Comparison of ENCODE assay signal across 10 cellular contexts in the genomic region with DNA sequence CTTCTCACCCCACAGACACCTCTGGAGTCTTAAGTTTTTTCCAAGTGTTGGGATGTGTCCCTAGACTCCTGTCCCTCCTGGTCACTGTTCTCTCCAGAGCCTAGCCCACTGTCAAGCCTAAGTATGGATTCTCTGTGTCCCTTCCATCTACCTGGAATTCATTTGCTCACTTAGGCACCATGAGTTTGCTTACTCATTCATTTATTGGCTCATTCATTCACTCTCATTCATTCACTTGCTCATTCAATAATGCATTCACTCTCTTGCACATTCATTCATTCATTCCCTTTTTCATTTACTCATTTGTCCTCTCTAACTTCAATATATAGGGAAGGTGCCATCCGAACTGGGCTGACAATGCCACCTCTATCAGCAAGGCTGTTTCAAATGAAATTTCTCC. TPM values are rescaled to one million over a fixed set of nuclear protein-coding genes. Genes with fewer than 3 reads are reported as not detected.
DNase-seq lines count a peak whose midpoint lies in the region; ATAC-seq, FAIRE-seq and TF ChIP-seq lines count a peak whose summit lies in the region.
"Had no signal": no experiment of that assay in that cellular context is flagged by ENCODE, and none has a peak within 500 bp of the region (broad histone marks: within the 10 kb centered on the region; RNA-seq: fewer than 3 reads in every experiment).

No MANE protein-coding gene starts in this region.

- H3K36me3 ChIP-seq in duodenal mucosa (ENCODE audit: control insufficient read depth in 1 of 2, insufficient read depth in 2 of 2, low read length in 2 of 2), result peaks cover 16 to 17% of the 10 kb centered on the region in 2 donors

- H3K27ac Mint-ChIP-seq in osteocyte (ENCODE audit: unreplicated experiment), result peak overlapping the region; percentile 95

- FAIRE-seq in RCC 7860 (lab: Jason Lieb, UNC), result no peak
- FAIRE-seq: H54 had no signal

- no peaks in the 10 kb centered on the region for H3K9me3 Mint-ChIP-seq in osteocyte (ENCODE audit: unreplicated experiment)

- no peaks in the 10 kb centered on the region for H3K27me3 ChIP-seq in duodenal mucosa (ENCODE audit: control insufficient read depth in 1 of 2, insufficient read depth in 2 of 2, low read length in 2 of 2)
- H3K27me3 ChIP-seq: heart right ventricle had no signal

- peak overlapping the region; percentile 11 for H3K27ac ChIP-seq in duodenal mucosa (ENCODE audit: low read depth, low read length)
- no peak overlapping the region for H3K27ac ChIP-seq in caudate nucleus (ENCODE audit: low read depth, low read length)

- peak overlapping the region; percentile 90 for H3K4me3 Mint-ChIP-seq in osteocyte (ENCODE audit: unreplicated experiment)
- H3K4me3 Mint-ChIP-seq: CD14-positive monocyte had no signal

- TF ChIP-seq CTCF in osteocyte (IDR thresholded peaks at IDR 0.05), result no peak

- peak overlapping the region; percentile 88 to 100 for H3K9ac ChIP-seq in duodenal mucosa (ENCODE audit: low read depth in 1 of 2, low read length in 2 of 2)

- H3K4me1 Mint-ChIP-seq in osteocyte (ENCODE audit: unreplicated experiment), result peaks cover 62% of the 10 kb centered on the region

- peak overlapping the region; percentile 83 to 97 for H3K4me3 ChIP-seq in duodenal mucosa (ENCODE audit: low read depth in 1 of 2, low read length in 2 of 2)

- ATAC-seq in GM21423 (IDR thresholded peaks at IDR 0.05; ENCODE audit: unreplicated experiment), result no peak

- peaks cover 7% of the 10 kb centered on the region for H3K36me3 Mint-ChIP-seq in osteocyte (ENCODE audit: unreplicated experiment)
- H3K36me3 Mint-ChIP-seq: CD14-positive monocyte had no signal

- peaks cover 52 to 60% of the 10 kb centered on the region in 2 donors for H3K4me1 ChIP-seq in duodenal mucosa (ENCODE audit: control insufficient read depth in 1 of 2, insufficient read depth in 2 of 2, low read length in 2 of 2)

- no peaks in the 10 kb centered on the region for H3K27me3 Mint-ChIP-seq in osteocyte (ENCODE audit: unreplicated experiment)

- H3K9me3 ChIP-seq in duodenal mucosa (ENCODE audit: control insufficient read depth in 1 of 2, low read length in 2 of 2), result no peaks in the 10 kb centered on the region
- H3K9me3 ChIP-seq: heart right ventricle had no signal

- DNase-seq in ELR (ENCODE audit: low read depth) (peak; percentile 46), osteocyte (ENCODE audit: extremely low spot score, unreplicated experiment) (no peak), caudate nucleus (lab: John Stamatoyannopoulos, UW) (no peak), RCC 7860 (ENCODE audit: low spot score) (no peak)
- DNase-seq: heart right ventricle, NCI-H446 treated with DMSO at 0.1 percent for 48 hours had no signal

RNA-seq across cellular contexts. Expression of gene S100A16, which starts 1.6 kb away (rescaled TPM):
- total RNA-seq in osteocyte, result 134 and 143 TPM in 2 replicates

RNA-seq across cellular contexts. Expression of gene S100A14, which starts 4.8 kb away (rescaled TPM):
- total RNA-seq in osteocyte, result not detected in 2 replicates

RNA-seq across cellular contexts. Expression of gene S100A13, which starts 15.9 kb away (rescaled TPM):
- total RNA-seq in osteocyte, result 126 and 128 TPM in 2 replicates

RNA-seq across cellular contexts. Expression of gene S100A1, which starts 16.9 kb away (rescaled TPM):
- 1.1 TPM in 1 of 2 replicates, not detected in the other for total RNA-seq in osteocyte

RNA-seq across cellular contexts. Expression of gene CHTOP, which starts 22.5 kb away (rescaled TPM):
- total RNA-seq in osteocyte, result 74.3 and 75.2 TPM in 2 replicates
